1 cellular context compared by ENCODE assay signal in the genomic region with DNA sequence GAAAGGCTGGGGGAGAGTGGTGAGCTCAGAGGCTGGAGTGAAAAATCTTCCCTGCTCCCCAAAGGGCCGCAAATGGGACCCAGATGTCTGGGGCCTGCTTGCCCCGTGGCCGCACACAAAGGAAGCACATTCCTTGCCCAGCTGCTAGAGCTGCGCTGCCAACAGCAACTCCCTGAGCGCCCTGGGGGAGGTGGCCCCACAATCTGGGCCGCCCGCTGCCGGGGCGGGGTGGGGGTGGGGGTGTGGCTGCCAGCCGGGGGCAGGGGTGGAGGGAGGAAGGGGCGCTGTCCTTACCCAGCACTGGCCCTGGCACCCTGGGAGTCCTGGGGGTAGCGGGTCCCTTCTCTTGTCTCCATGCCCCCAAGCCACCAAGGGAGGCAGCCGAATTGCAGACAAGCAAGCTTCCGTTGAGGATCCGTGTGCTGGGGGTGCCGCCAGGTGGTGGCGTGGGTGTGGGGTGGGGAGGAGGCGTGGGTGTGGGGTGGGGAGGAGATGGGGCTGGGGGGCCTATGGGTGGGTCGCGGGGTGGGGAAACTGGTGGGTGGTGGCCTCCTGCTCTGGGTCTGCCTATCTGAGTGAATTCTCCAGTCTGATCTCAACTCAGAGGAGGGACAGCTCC.
TF ChIP-seq lines count a peak whose summit lies in the region.

No MANE protein-coding gene starts in this region.

TF ChIP-seq in IMR-90, 13 proteins besides CTCF, POLR2A, EP300 and RAD21 (continued from another document):
- TF ChIP-seq, protein P1, sequence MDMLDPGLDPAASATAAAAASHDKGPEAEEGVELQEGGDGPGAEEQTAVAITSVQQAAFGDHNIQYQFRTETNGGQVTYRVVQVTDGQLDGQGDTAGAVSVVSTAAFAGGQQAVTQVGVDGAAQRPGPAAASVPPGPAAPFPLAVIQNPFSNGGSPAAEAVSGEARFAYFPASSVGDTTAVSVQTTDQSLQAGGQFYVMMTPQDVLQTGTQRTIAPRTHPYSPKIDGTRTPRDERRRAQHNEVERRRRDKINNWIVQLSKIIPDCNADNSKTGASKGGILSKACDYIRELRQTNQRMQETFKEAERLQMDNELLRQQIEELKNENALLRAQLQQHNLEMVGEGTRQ (IDR thresholded peaks at IDR 0.05; ENCODE audit: low read depth, low read length) = no peak
- TF ChIP-seq MAFK (IDR thresholded peaks at IDR 0.05; ENCODE audit: low read depth, low read length) = no peak
- TF ChIP-seq RCOR1 (IDR thresholded peaks at IDR 0.05; ENCODE audit: insufficient replicate concordance, low read length) = no peak
